ENCODE assay signal across 16 cellular contexts in genomic region chr1:246020231-246020954, GRCh38.
DNase-seq lines count a peak whose midpoint lies in the region; ATAC-seq, FAIRE-seq and TF ChIP-seq lines count a peak whose summit lies in the region.
"Had no signal": no experiment of that assay in that cellular context is flagged by ENCODE, and none has a peak within 500 bp of the region (broad histone marks: within the 10 kb centered on the region; RNA-seq: fewer than 3 reads in every experiment).

No MANE protein-coding gene starts in this region.

- peaks cover 10% of the 10 kb centered on the region for H3K4me1 ChIP-seq in CD4-positive, CD25-positive, alpha-beta regulatory T cell (ENCODE audit: control insufficient read depth, insufficient read depth, low read length, poor library complexity, severe bottlenecking)
- H3K4me1 ChIP-seq in neural progenitor cell, result no peaks in the 10 kb centered on the region
- no peaks in the 10 kb centered on the region for H3K4me1 ChIP-seq in SK-N-SH (ENCODE audit: control insufficient read depth in 1 of 2, insufficient read depth in 2 of 2, low read depth in 1 of 2, low read length in 1 of 2)

- H3K4me3 ChIP-seq in CD4-positive, CD25-positive, alpha-beta regulatory T cell (ENCODE audit: low read depth, low read length), result peak overlapping the region; percentile 45
- H3K4me3 ChIP-seq in neural progenitor cell (no peak overlapping the region), SK-N-SH (ENCODE audit: low read depth in 2 of 2, low read length in 1 of 2) (no peak overlapping the region)
- H3K4me3 ChIP-seq: heart right ventricle had no signal

- POLR2A ChIA-PET in SK-N-SH (lab: Yijun Ruan, JAX), result no interaction called here

- CTCF ChIA-PET in SK-N-SH (lab: Yijun Ruan, JAX), result no interaction called here

- no peak for ATAC-seq in CD4-positive, CD25-positive, alpha-beta regulatory T cell (ENCODE audit: low read depth in 2 of 2)
- ATAC-seq in GM19455 (IDR thresholded peaks at IDR 0.05; ENCODE audit: unreplicated experiment) (peak; percentile 66), HG03432 (IDR thresholded peaks at IDR 0.05; ENCODE audit: unreplicated experiment) (peak; percentile 56), left colon (no peak)
- peak; percentile 88 for ATAC-seq in activated T-helper 17 cell treated with anti-CD3 and anti-CD28 coated beads, Interleukin-2, amount 50 U/mL, for 72 hours (replicated peaks)
- ATAC-seq: heart right ventricle had no signal

- peaks cover 4% of the 10 kb centered on the region for H3K36me3 Mint-ChIP-seq in CD4-positive, CD25-positive, alpha-beta regulatory T cell
- no peaks in the 10 kb centered on the region for H3K36me3 Mint-ChIP-seq in activated T-helper 17 cell treated with anti-CD3 and anti-CD28 coated beads, Interleukin-2, amount 50 U/mL, for 72 hours (ENCODE audit: low read depth)
- no peaks in the 10 kb centered on the region for H3K36me3 Mint-ChIP-seq in neural progenitor cell
- H3K36me3 Mint-ChIP-seq: activated naive CD8-positive, alpha-beta T cell treated with anti-CD3 and anti-CD28 coated beads for 36 hours; type B pancreatic cell had no signal

- H3K27ac Mint-ChIP-seq in CD4-positive, CD25-positive, alpha-beta regulatory T cell, result peak overlapping the region in 2 of 3 donors; percentile 42 to 45
- peak overlapping the region; percentile 37 for H3K27ac Mint-ChIP-seq in activated T-helper 17 cell treated with anti-CD3 and anti-CD28 coated beads, Interleukin-2, amount 50 U/mL, for 72 hours
- H3K27ac Mint-ChIP-seq in neural progenitor cell, result no peak overlapping the region
- H3K27ac Mint-ChIP-seq: activated naive CD8-positive, alpha-beta T cell treated with anti-CD3 and anti-CD28 coated beads for 36 hours; type B pancreatic cell had no signal

- H3K36me3 ChIP-seq in CD4-positive, CD25-positive, alpha-beta regulatory T cell (ENCODE audit: control insufficient read depth, insufficient read depth, low read length), result no peaks in the 10 kb centered on the region
- H3K36me3 ChIP-seq in neural progenitor cell, result no peaks in the 10 kb centered on the region
- H3K36me3 ChIP-seq in SK-N-SH (replicated peaks in 1 of 2; ENCODE audit: control insufficient read depth in 1 of 2, insufficient read depth in 2 of 2, low read length in 1 of 2), result no peaks in the 10 kb centered on the region
- H3K36me3 ChIP-seq: heart right ventricle had no signal

- no peaks in the 10 kb centered on the region for H3K27me3 Mint-ChIP-seq in CD4-positive, CD25-positive, alpha-beta regulatory T cell
- H3K27me3 Mint-ChIP-seq in activated T-helper 17 cell treated with anti-CD3 and anti-CD28 coated beads, Interleukin-2, amount 50 U/mL, for 72 hours, result no peaks in the 10 kb centered on the region
- H3K27me3 Mint-ChIP-seq in neural progenitor cell (ENCODE audit: insufficient read depth, low read depth), result peaks cover 2% of the 10 kb centered on the region
- H3K27me3 Mint-ChIP-seq: activated naive CD8-positive, alpha-beta T cell treated with anti-CD3 and anti-CD28 coated beads for 36 hours; type B pancreatic cell had no signal

- H3K4me2 ChIP-seq in neural progenitor cell (no peak overlapping the region), SK-N-SH (no peak overlapping the region)

- H3K9ac ChIP-seq in neural progenitor cell, result no peak overlapping the region
- H3K9ac ChIP-seq in SK-N-SH, result no peak overlapping the region

- H2AFZ ChIP-seq in neural progenitor cell (replicated peaks), result no peak overlapping the region
- H2AFZ ChIP-seq in SK-N-SH (ENCODE audit: low read depth), result no peak overlapping the region

- H3K9me3 ChIP-seq in CD4-positive, CD25-positive, alpha-beta regulatory T cell (ENCODE audit: control insufficient read depth in 2 of 2, low read length in 2 of 2), result no peaks in the 10 kb centered on the region
- H3K9me3 ChIP-seq in neural progenitor cell (ENCODE audit: low read depth) (no peaks in the 10 kb centered on the region), SK-N-SH (no peaks in the 10 kb centered on the region)
- H3K9me3 ChIP-seq: heart right ventricle had no signal

- peak overlapping the region; percentile 55 for H3K27ac ChIP-seq in CD4-positive, CD25-positive, alpha-beta regulatory T cell (ENCODE audit: insufficient read depth, low read length, poor library complexity, severe bottlenecking)
- H3K27ac ChIP-seq in neural progenitor cell (no peak overlapping the region), SK-N-SH (ENCODE audit: low read depth in 2 of 2, low read length in 1 of 2) (no peak overlapping the region)
- H3K27ac ChIP-seq: heart right ventricle had no signal

- H3K79me2 ChIP-seq in neural progenitor cell (ENCODE audit: low read depth), result no peaks in the 10 kb centered on the region
- H3K79me2 ChIP-seq in SK-N-SH (ENCODE audit: insufficient read depth), result no peaks in the 10 kb centered on the region

- H3F3A ChIP-seq in neural progenitor cell (ENCODE audit: low read depth), result no peaks in the 10 kb centered on the region
- no peaks in the 10 kb centered on the region for H3F3A ChIP-seq in SK-N-SH (replicated peaks; ENCODE audit: insufficient read depth)

- H3K9me3 Mint-ChIP-seq in CD4-positive, CD25-positive, alpha-beta regulatory T cell, result no peaks in the 10 kb centered on the region
- no peaks in the 10 kb centered on the region for H3K9me3 Mint-ChIP-seq in activated T-helper 17 cell treated with anti-CD3 and anti-CD28 coated beads, Interleukin-2, amount 50 U/mL, for 72 hours
- no peaks in the 10 kb centered on the region for H3K9me3 Mint-ChIP-seq in neural progenitor cell
- H3K9me3 Mint-ChIP-seq: activated naive CD8-positive, alpha-beta T cell treated with anti-CD3 and anti-CD28 coated beads for 36 hours; type B pancreatic cell had no signal

- no peaks in the 10 kb centered on the region for H3K9me2 ChIP-seq in SK-N-SH

- H3K27me3 ChIP-seq in CD4-positive, CD25-positive, alpha-beta regulatory T cell (ENCODE audit: control insufficient read depth, insufficient read depth, low read length), result no peaks in the 10 kb centered on the region
- no peaks in the 10 kb centered on the region for H3K27me3 ChIP-seq in neural progenitor cell
- H3K27me3 ChIP-seq in SK-N-SH (ENCODE audit: insufficient read depth), result no peaks in the 10 kb centered on the region
- H3K27me3 ChIP-seq: heart right ventricle had no signal

- DNase-seq in CD4-positive, CD25-positive, alpha-beta regulatory T cell, result peak in 1 of 3 donors; percentile 22
- no peak for DNase-seq in left colon
- DNase-seq in D721Med (ENCODE audit: insufficient read length, low spot score), result no peak
- no peak for DNase-seq in neural progenitor cell (ENCODE audit: low spot score)
- DNase-seq in SK-N-SH, result no peak
- DNase-seq: activated naive CD8-positive, alpha-beta T cell treated with anti-CD3 and anti-CD28 coated beads for 36 hours; cerebellar nuclear complex; heart right ventricle; Karpas-422; NCI-H2081; NCI-H748 treated with DMSO at 0.1 percent for 48 hours; Right ventricle myocardium superior had no signal

- no peak for TF ChIP-seq RAD21 in SK-N-SH (IDR thresholded peaks at IDR 0.05; ENCODE audit: low read length)

- 90% methylated on average over 6 of the region's 6 CpGs for whole genome bisulfite sequencing in SK-N-SH (ENCODE audit: low lambda C conversion rate)

- TF ChIP-seq EP300 in SK-N-SH (IDR thresholded peaks at IDR 0.05; ENCODE audit: borderline replicate concordance in 1 of 2, low read depth in 1 of 2, low read length in 1 of 2), result no peak

- no peak for FAIRE-seq in D721Med (lab: Jason Lieb, UNC)

- intact Hi-C loops in left colon (cut with DNase I, micrococcal nuclease), result no loop called here

- H4K20me1 ChIP-seq in neural progenitor cell (ENCODE audit: low read depth), result no peaks in the 10 kb centered on the region
- no peaks in the 10 kb centered on the region for H4K20me1 ChIP-seq in SK-N-SH (ENCODE audit: insufficient read depth)

- TF ChIP-seq CTCF in D721Med (IDR thresholded peaks at IDR 0.05; ENCODE audit: insufficient read depth, missing control alignments) (no peak), neural progenitor cell (IDR thresholded peaks at IDR 0.05) (no peak), SK-N-SH (IDR thresholded peaks at IDR 0.05) (no peak)

- peak overlapping the region in 1 of 4 donors; percentile 3 for H3K4me3 Mint-ChIP-seq in CD4-positive, CD25-positive, alpha-beta regulatory T cell
- H3K4me3 Mint-ChIP-seq in activated T-helper 17 cell treated with anti-CD3 and anti-CD28 coated beads, Interleukin-2, amount 50 U/mL, for 72 hours, result peak overlapping the region; percentile 15
- H3K4me3 Mint-ChIP-seq in neural progenitor cell, result no peak overlapping the region
- H3K4me3 Mint-ChIP-seq: activated naive CD8-positive, alpha-beta T cell treated with anti-CD3 and anti-CD28 coated beads for 36 hours; type B pancreatic cell had no signal

- H3K4me1 Mint-ChIP-seq in CD4-positive, CD25-positive, alpha-beta regulatory T cell, result peaks cover 18 to 31% (median 25%) of the 10 kb centered on the region in 4 donors
- H3K4me1 Mint-ChIP-seq in activated T-helper 17 cell treated with anti-CD3 and anti-CD28 coated beads, Interleukin-2, amount 50 U/mL, for 72 hours, result peaks cover 15% of the 10 kb centered on the region
- peaks cover 4% of the 10 kb centered on the region for H3K4me1 Mint-ChIP-seq in neural progenitor cell

TF ChIP-seq in SK-N-SH, 30 proteins besides CTCF, POLR2A, EP300 and RAD21:
- TF ChIP-seq ZBTB33 (IDR thresholded peaks at IDR 0.05; ENCODE audit: borderline replicate concordance, low read depth), result no peak

Comparison
In these comparisons a context has a peak if more than half of its experiments do, and no peak if none do; other contexts are left out.
1. ATAC-seq: peak in GM19455 (single experiment), HG03432 (single experiment) and activated T-helper 17 cell treated with anti-CD3 and anti-CD28 coated beads, Interleukin-2, amount 50 U/mL, for 72 hours (single experiment); none in CD4-positive, CD25-positive, alpha-beta regulatory T cell (0 of 2) and left colon (single experiment).